23 cellular contexts compared by ENCODE assay signal in genomic region chr22:28743852-28744251, GRCh38. TPM values are rescaled to one million over a fixed set of nuclear protein-coding genes. Genes with fewer than 3 reads are reported as not detected.
DNase-seq lines count a peak whose midpoint lies in the region; ATAC-seq and TF ChIP-seq lines count a peak whose summit lies in the region.
"Had no signal": no experiment of that assay in that cellular context is flagged by ENCODE, and none has a peak within 500 bp of the region (broad histone marks: within the 10 kb centered on the region; RNA-seq: fewer than 3 reads in every experiment).

No MANE protein-coding gene starts in this region.

- no peak overlapping the region for H3K4me3 ChIP-seq in esophagus muscularis mucosa
- H3K4me3 ChIP-seq: SJSA1, transverse colon had no signal

- no peak for ATAC-seq in natural killer cell
- ATAC-seq: lower lobe of right lung had no signal

- no peaks in the 10 kb centered on the region for H3K27me3 Mint-ChIP-seq in T-helper 2 cell treated with Interferon-gamma antibody and Interleukin-4, amounts not matched to agents 5 μg/mL and 100 μg/mL, for 36 hours (ENCODE audit: low read depth)
- H3K27me3 Mint-ChIP-seq in H9 (ENCODE audit: low read depth): no peaks in the 10 kb centered on the region
- no peaks in the 10 kb centered on the region for H3K27me3 Mint-ChIP-seq in activated CD4-positive, alpha-beta memory T cell treated with anti-CD3 and anti-CD28 coated beads, Interleukin-2, amount 10 ng/mL, durations not matched to agents 7 days and 5 days
- no peaks in the 10 kb centered on the region for H3K27me3 Mint-ChIP-seq in natural killer cell (ENCODE audit: low read depth in 2 of 2)
- H3K27me3 Mint-ChIP-seq: activated naive CD8-positive, alpha-beta T cell; dendritic cell treated with granulocyte-macrophage colony-stimulating factor and Interleukin-4, amounts not matched to agents 40 ng/mL and 50 ng/mL, for 4 days; IgD-negative memory B cell had no signal

- no peak overlapping the region for H2BK120ac ChIP-seq in H9 (ENCODE audit: low read depth, low read length, poor library complexity, severe bottlenecking)

- peaks cover 28% of the 10 kb centered on the region for H3K4me1 Mint-ChIP-seq in T-helper 2 cell treated with Interferon-gamma antibody and Interleukin-4, amounts not matched to agents 5 μg/mL and 100 μg/mL, for 36 hours (ENCODE audit: low read depth)
- H3K4me1 Mint-ChIP-seq in H9 (peaks cover 16 to 18% of the 10 kb centered on the region in 2 experiments), natural killer cell (peaks cover 38 to 41% of the 10 kb centered on the region in 2 donors)
- peaks cover 50% of the 10 kb centered on the region for H3K4me1 Mint-ChIP-seq in activated CD4-positive, alpha-beta memory T cell treated with anti-CD3 and anti-CD28 coated beads, Interleukin-2, amount 10 ng/mL, durations not matched to agents 7 days and 5 days

- no peak for TF ChIP-seq POLR2A in esophagus muscularis mucosa (IDR thresholded peaks at IDR 0.05; ENCODE audit: low read depth)

- peaks cover 23% of the 10 kb centered on the region for H3K36me3 Mint-ChIP-seq in T-helper 2 cell treated with Interferon-gamma antibody and Interleukin-4, amounts not matched to agents 5 μg/mL and 100 μg/mL, for 36 hours (ENCODE audit: low read depth)
- peaks cover 40 to 57% (median 54%) of the 10 kb centered on the region in 3 experiments; a peak in 6 of 7 replicates for H3K36me3 Mint-ChIP-seq in H9 (ENCODE audit: insufficient read depth in 1 of 3, low read depth in 3 of 3)
- peaks cover 45% of the 10 kb centered on the region for H3K36me3 Mint-ChIP-seq in activated CD4-positive, alpha-beta memory T cell treated with anti-CD3 and anti-CD28 coated beads, Interleukin-2, amount 10 ng/mL, durations not matched to agents 7 days and 5 days (ENCODE audit: low read depth)
- no peaks in the 10 kb centered on the region for H3K36me3 Mint-ChIP-seq in natural killer cell

- H3K56ac ChIP-seq in H9 (ENCODE audit: insufficient read length, low read depth, low read length): no peak overlapping the region

- H3K18ac ChIP-seq in H9 (ENCODE audit: insufficient read length, low read depth, low read length): no peak overlapping the region

- no peaks in the 10 kb centered on the region for H4K20me1 ChIP-seq in H9 (ENCODE audit: control insufficient read depth, insufficient read depth, insufficient read length)

- H4K8ac ChIP-seq in H9 (replicated peaks; ENCODE audit: insufficient read length, low read depth, low read length): no peak overlapping the region

- peaks cover 2% of the 10 kb centered on the region; the same call in 1 of the 2 replicates for H3K4me1 ChIP-seq in H9 (ENCODE audit: insufficient read depth, low read length)
- peaks cover 10 to 20% (median 17%) of the 10 kb centered on the region in 4 donors for H3K4me1 ChIP-seq in esophagus muscularis mucosa

- H3K9me3 ChIP-seq in H9 (ENCODE audit: control insufficient read depth, low read depth, low read length) (no peaks in the 10 kb centered on the region), esophagus muscularis mucosa (no peaks in the 10 kb centered on the region)
- H3K9me3 ChIP-seq: BLaER1, breast epithelium, lower lobe of right lung, SJSA1, transverse colon had no signal

- H2AFZ ChIP-seq in H9 (ENCODE audit: low read length): no peak overlapping the region
- H2AFZ ChIP-seq: GM23248 had no signal

- no peak overlapping the region for H3K27ac Mint-ChIP-seq in T-helper 2 cell treated with Interferon-gamma antibody and Interleukin-4, amounts not matched to agents 5 μg/mL and 100 μg/mL, for 36 hours
- H3K27ac Mint-ChIP-seq in H9 (no peak overlapping the region), natural killer cell (peak overlapping the region; percentile 92 to 97)
- peak overlapping the region; percentile 48 for H3K27ac Mint-ChIP-seq in activated CD4-positive, alpha-beta memory T cell treated with anti-CD3 and anti-CD28 coated beads, Interleukin-2, amount 10 ng/mL, durations not matched to agents 7 days and 5 days
- H3K27ac Mint-ChIP-seq: activated naive CD8-positive, alpha-beta T cell; dendritic cell treated with granulocyte-macrophage colony-stimulating factor and Interleukin-4, amounts not matched to agents 40 ng/mL and 50 ng/mL, for 4 days had no signal

- no peak overlapping the region for H3T11ph ChIP-seq in H9 (ENCODE audit: low read length)

- TF ChIP-seq CTCF in H9 (conservative IDR thresholded peaks at IDR 0.05) (no peak), natural killer cell (IDR thresholded peaks at IDR 0.05) (no peak), esophagus muscularis mucosa (IDR thresholded peaks at IDR 0.05) (no peak)

- H3K27ac ChIP-seq in H9 (ENCODE audit: insufficient read length, low read depth, low read length) (no peak overlapping the region), esophagus muscularis mucosa (replicated peaks in 1 of 4) (no peak overlapping the region)
- H3K27ac ChIP-seq: BLaER1, GM23248, SJSA1 had no signal

- H3K4me3 Mint-ChIP-seq in T-helper 2 cell treated with Interferon-gamma antibody and Interleukin-4, amounts not matched to agents 5 μg/mL and 100 μg/mL, for 36 hours: peak overlapping the region; percentile 93
- H3K4me3 Mint-ChIP-seq in H9: peak overlapping the region; percentile 79 to 91; a peak in 1 of 5 replicates
- H3K4me3 Mint-ChIP-seq in activated CD4-positive, alpha-beta memory T cell treated with anti-CD3 and anti-CD28 coated beads, Interleukin-2, amount 10 ng/mL, durations not matched to agents 7 days and 5 days: peak overlapping the region; percentile 94
- peak overlapping the region; percentile 89 for H3K4me3 Mint-ChIP-seq in natural killer cell
- H3K4me3 Mint-ChIP-seq: dendritic cell treated with granulocyte-macrophage colony-stimulating factor and Interleukin-4, amounts not matched to agents 40 ng/mL and 50 ng/mL, for 4 days had no signal

- no peak overlapping the region for H3K14ac ChIP-seq in H9 (ENCODE audit: insufficient read depth, low read length)

- CTCF ChIA-PET in activated CD4-positive, alpha-beta memory T cell treated with anti-CD3 and anti-CD28 coated beads, Interleukin-2, amount 10 ng/mL, durations not matched to agents 7 days and 5 days (lab: Charles Lee): interaction anchor here (1.0 kb wide), 1 partner anchor 85 kb away, joined by 3 read pairs; no protein-coding TSS in a partner anchor

- WGBS in H9 (ENCODE audit: extremely low coverage, insufficient read length, low lambda C conversion rate): no CpG with 5 or more reads among the region's 3 CpGs
- 96% methylated on average over 3 of the region's 3 CpGs for WGBS in esophagus muscularis mucosa

- no peak overlapping the region for H3K23ac ChIP-seq in H9 (ENCODE audit: insufficient read length, low read depth, low read length)

- no peak overlapping the region for H2BK5ac ChIP-seq in H9 (ENCODE audit: insufficient read length, low read length)

- no peak overlapping the region for H3K9ac ChIP-seq in H9 (ENCODE audit: extremely low read depth, insufficient read length, low read length)

- no peak overlapping the region for H2BK12ac ChIP-seq in H9 (ENCODE audit: insufficient read length, low read depth, low read length)

- H3K36me3 ChIP-seq in esophagus muscularis mucosa: peaks cover 41 to 53% (median 49%) of the 10 kb centered on the region in 4 donors
- H3K36me3 ChIP-seq: breast epithelium had no signal

- intact Hi-C loops in natural killer cell (cut with micrococcal nuclease): loop anchor here (2.0 to 5.0 kb wide), 2 partner anchors 68 to 85 kb away; no protein-coding TSS in a partner anchor
- intact Hi-C loops in esophagus muscularis mucosa (cut with DNase I): loop anchor here (10.0 kb wide), 1 partner anchor 139 kb away; no protein-coding TSS in a partner anchor

- no peak overlapping the region for H2BK20ac ChIP-seq in H9 (ENCODE audit: low read depth, low read length, poor library complexity, severe bottlenecking)

- H2BK15ac ChIP-seq in H9 (ENCODE audit: low read depth, low read length): no peak overlapping the region

- peaks cover 12% of the 10 kb centered on the region for H3K23me2 ChIP-seq in H9 (ENCODE audit: insufficient read length, low read depth, low read length, poor library complexity, severe bottlenecking)

- no peak overlapping the region for H4K91ac ChIP-seq in H9 (ENCODE audit: insufficient read length, low read depth, low read length)

- DNase-seq in T-helper 2 cell treated with Interferon-gamma antibody and Interleukin-4, amounts not matched to agents 5 μg/mL and 100 μg/mL, for 36 hours (ENCODE audit: low spot score): no peak
- no peak for DNase-seq in T-helper 2 cell
- no peak for DNase-seq in H9
- DNase-seq in activated CD4-positive, alpha-beta memory T cell treated with anti-CD3 and anti-CD28 coated beads, Interleukin-2, amount 10 ng/mL, durations not matched to agents 7 days and 5 days: no peak
- no peak for DNase-seq in natural killer cell
- no peak for DNase-seq in esophagus muscularis mucosa (ENCODE audit: extremely low spot score)
- no peak for DNase-seq in NCI-H82 (lab: John Stamatoyannopoulos, UW)
- DNase-seq in Ammon's horn (ENCODE audit: low spot score): no peak
- DNase-seq: 8988T; lower lobe of right lung; MV-4-11; NCI-H2029; NCI-H524 treated with DMSO at 0.1 percent for 48 hours; OCI-M1; stimulated activated naive CD4-positive, alpha-beta T cell; transverse colon had no signal

- H3K79me2 ChIP-seq in H9 (ENCODE audit: insufficient read depth, low read length): peaks cover 5% of the 10 kb centered on the region; the same call in 1 of the 2 replicates

- H4K5ac ChIP-seq in H9 (ENCODE audit: insufficient read length, low read depth, low read length): no peak overlapping the region

- no peak overlapping the region for H3K4ac ChIP-seq in H9 (ENCODE audit: low read depth, low read length)

- POLR2A ChIA-PET in activated CD4-positive, alpha-beta memory T cell treated with anti-CD3 and anti-CD28 coated beads, Interleukin-2, amount 10 ng/mL, durations not matched to agents 7 days and 5 days (lab: Charles Lee): interaction anchor here (1.1 to 2.0 kb wide), 4 partner anchors 29 to 84 kb away, joined by 3 to 15 read pairs (median 8); partner anchors contain the start of genes CCDC117 and XBP1

- no peaks in the 10 kb centered on the region for H3K9me3 Mint-ChIP-seq in T-helper 2 cell treated with Interferon-gamma antibody and Interleukin-4, amounts not matched to agents 5 μg/mL and 100 μg/mL, for 36 hours
- no peaks in the 10 kb centered on the region for H3K9me3 Mint-ChIP-seq in H9
- H3K9me3 Mint-ChIP-seq in activated CD4-positive, alpha-beta memory T cell treated with anti-CD3 and anti-CD28 coated beads, Interleukin-2, amount 10 ng/mL, durations not matched to agents 7 days and 5 days: no peaks in the 10 kb centered on the region
- H3K9me3 Mint-ChIP-seq in natural killer cell: no peaks in the 10 kb centered on the region
- H3K9me3 Mint-ChIP-seq: dendritic cell treated with granulocyte-macrophage colony-stimulating factor and Interleukin-4, amounts not matched to agents 40 ng/mL and 50 ng/mL, for 4 days; IgD-negative memory B cell had no signal

- H3K27me3 ChIP-seq in H9 (ENCODE audit: insufficient read depth, low read length) (no peaks in the 10 kb centered on the region), esophagus muscularis mucosa (no peaks in the 10 kb centered on the region)
- H3K27me3 ChIP-seq: BLaER1, breast epithelium, SJSA1, transverse colon had no signal

- H3K4me2 ChIP-seq in H9 (ENCODE audit: insufficient read depth, insufficient read length, low read length): no peak overlapping the region

- H2AK5ac ChIP-seq in H9 (ENCODE audit: insufficient read length, low read length): no peak overlapping the region

- no peaks in the 10 kb centered on the region for H3K79me1 ChIP-seq in H9 (ENCODE audit: insufficient read depth, low read depth, low read length, poor library complexity, severe bottlenecking)

- no peak for TF ChIP-seq EP300 in esophagus muscularis mucosa (IDR thresholded peaks at IDR 0.05)

RNA-seq across cellular contexts. Expression of gene HSCB, which starts 2.0 kb away (rescaled TPM):
- total RNA-seq in H9 (2021): 20.8 and 21.2 TPM in 2 replicates
- total RNA-seq in activated CD4-positive, alpha-beta memory T cell treated with anti-CD3 and anti-CD28 coated beads, Interleukin-2, amount 10 ng/mL, durations not matched to agents 7 days and 5 days: 10 to 100 TPM; 14.4 to 16.1 TPM
- total RNA-seq in natural killer cell: 10 to 100 TPM; 11.4 to 13.6 (median 12.3) TPM
- total RNA-seq in esophagus muscularis mucosa: 10 to 100 TPM; 13.7 to 30.0 (median 15.7) TPM

RNA-seq across cellular contexts. Expression of gene CHEK2, which starts 2.2 kb away (rescaled TPM):
- total RNA-seq in H9 (2021) (54.4 and 61.1 TPM in 2 replicates), natural killer cell (10 to 100 TPM; 10.4 to 11.8 (median 11.4) TPM), esophagus muscularis mucosa (1 to 10 TPM; 2.9 to 5.1 (median 4.8) TPM)
- 10 to 100 TPM; 38.7 to 39.8 TPM for total RNA-seq in activated CD4-positive, alpha-beta memory T cell treated with anti-CD3 and anti-CD28 coated beads, Interleukin-2, amount 10 ng/mL, durations not matched to agents 7 days and 5 days

RNA-seq across cellular contexts. Expression of gene CCDC117, which starts 28.6 kb away (rescaled TPM):
- total RNA-seq in H9 (2021): 40.0 and 41.4 TPM in 2 replicates
- 10 to 100 TPM; 33.6 to 35.2 TPM for total RNA-seq in activated CD4-positive, alpha-beta memory T cell treated with anti-CD3 and anti-CD28 coated beads, Interleukin-2, amount 10 ng/mL, durations not matched to agents 7 days and 5 days
- total RNA-seq in natural killer cell: 10 to 100 TPM; 26.3 to 26.9 (median 26.6) TPM
- 10 to 100 TPM; 19.9 to 27.4 (median 20.1) TPM for total RNA-seq in esophagus muscularis mucosa

RNA-seq across cellular contexts. Expression of gene XBP1, which starts 56.5 kb away (rescaled TPM):
- total RNA-seq in H9 (2021): 114 and 116 TPM in 2 replicates
- 100 to 1,000 TPM; 263 to 266 TPM for total RNA-seq in activated CD4-positive, alpha-beta memory T cell treated with anti-CD3 and anti-CD28 coated beads, Interleukin-2, amount 10 ng/mL, durations not matched to agents 7 days and 5 days
- total RNA-seq in natural killer cell: 100 to 1,000 TPM; 221 to 240 (median 224) TPM
- total RNA-seq in esophagus muscularis mucosa: 100 to 1,000 TPM in 1 of 4 donors, 10 to 100 TPM in 3; 59.8 to 176 (median 70.2) TPM

Comparison
In these comparisons a context has a peak if more than half of its experiments do, and no peak if none do; other contexts are left out.
1. H3K27ac Mint-ChIP-seq: peak in activated CD4-positive, alpha-beta memory T cell treated with anti-CD3 and anti-CD28 coated beads, Interleukin-2, amount 10 ng/mL, durations not matched to agents 7 days and 5 days (single experiment) and natural killer cell (2 of 2); none in T-helper 2 cell treated with Interferon-gamma antibody and Interleukin-4, amounts not matched to agents 5 μg/mL and 100 μg/mL, for 36 hours (single experiment) and H9 (0 of 3).
2. Peak in every context shown above with its lines, with median percentiles within 50 percentile points of each other: H3K4me3 Mint-ChIP-seq.